ENCODE assay signal across 8 cellular contexts in the genomic region with DNA sequence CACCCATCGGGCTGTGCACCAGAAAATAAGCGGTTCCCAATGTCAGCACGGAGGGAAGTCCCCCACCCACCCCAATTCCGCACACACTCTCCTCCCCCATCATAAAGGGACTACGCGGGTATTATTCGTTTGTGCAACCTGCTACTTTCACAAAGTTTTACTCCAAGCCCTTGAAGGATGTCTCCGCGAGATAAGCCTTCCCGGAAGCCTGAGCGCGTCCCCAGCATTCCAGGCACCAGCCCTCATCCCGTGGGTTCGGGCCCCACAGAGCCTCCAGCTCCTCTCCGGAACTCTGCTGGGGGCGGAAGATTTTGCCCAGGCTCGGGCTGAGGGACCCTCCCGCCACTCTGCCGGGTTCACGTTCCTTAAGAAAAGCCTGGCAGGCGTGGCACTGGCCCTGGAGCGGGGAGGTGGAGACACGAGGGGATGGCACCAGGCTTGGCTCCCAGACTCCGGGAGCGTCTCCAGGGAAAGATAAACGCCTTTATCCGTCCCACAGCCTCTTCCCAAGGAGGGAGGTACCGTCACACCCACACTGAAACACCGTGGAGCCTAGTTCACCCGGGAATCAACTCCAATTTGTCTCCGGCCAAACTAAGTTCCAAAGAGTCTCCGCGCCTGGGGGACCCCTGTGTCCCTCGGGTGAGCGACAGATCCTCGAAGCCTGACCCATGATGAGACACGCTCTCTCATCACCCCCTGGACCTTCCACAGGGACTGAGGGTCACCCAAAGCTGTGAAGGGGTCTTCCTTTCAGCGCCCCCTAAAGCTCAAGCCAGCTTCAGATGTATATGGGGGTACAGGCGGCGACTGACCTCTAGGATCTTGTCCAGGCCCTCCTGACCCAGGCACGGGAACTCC. TPM values are rescaled to one million over a fixed set of nuclear protein-coding genes. Genes with fewer than 3 reads are reported as not detected.
DNase-seq lines count a peak whose midpoint lies in the region; TF ChIP-seq lines count a peak whose summit lies in the region.

No MANE protein-coding gene starts in this region.

- H3K27ac ChIP-seq in dorsolateral prefrontal cortex (no peak overlapping the region), prostate gland (no peak overlapping the region)

- H3K27me3 ChIP-seq in dorsolateral prefrontal cortex = peaks cover 0 to 31% (median 5%) of the 10 kb centered on the region in 45 donors
- peaks cover 4% of the 10 kb centered on the region for H3K27me3 ChIP-seq in prostate gland (replicated peaks; ENCODE audit: insufficient read depth)

- H3K9me3 ChIP-seq in prostate gland = no peaks in the 10 kb centered on the region

- intact Hi-C loops in dorsolateral prefrontal cortex (cut with DNase I) = no loop called here
- intact Hi-C loops in prostate gland (cut with DNase I) = no loop called here

- peak overlapping the region in 45 of 59 donors; percentile 40 to 76 (median 62) for H3K4me3 ChIP-seq in dorsolateral prefrontal cortex
- peak overlapping the region; percentile 28 to 31 for H3K4me3 ChIP-seq in prostate gland

- WGBS in prostate gland = 69% methylated on average over 40 of the region's 41 CpGs

- no peaks in the 10 kb centered on the region for H3K36me3 ChIP-seq in prostate gland

- TF ChIP-seq CTCF in dorsolateral prefrontal cortex (IDR thresholded peaks at IDR 0.05 in 54 of 56, conservative IDR thresholded peaks at IDR 0.05 in 2 of 56; ENCODE audit: low read depth in 1 of 56, partially characterized antibody in 56 of 56) (no peak), prostate gland (IDR thresholded peaks at IDR 0.05) (no peak)

- TF ChIP-seq POLR2A in prostate gland (IDR thresholded peaks at IDR 0.05) = no peak

- peak; percentile 54 for DNase-seq in stimulated activated naive CD4-positive, alpha-beta T cell treated with Interleukin-2 at 50 U/mL for 16 hours (lab: John Stamatoyannopoulos, UW)
- no peak for DNase-seq in stimulated activated naive CD4-positive, alpha-beta T cell (lab: John Stamatoyannopoulos, UW)
- no peak for DNase-seq in dorsolateral prefrontal cortex
- DNase-seq in prostate gland (ENCODE audit: low spot score) = no peak
- no peak for DNase-seq in nucleus accumbens (lab: John Stamatoyannopoulos, UW)
- no peak for DNase-seq in T1000 (lab: John Stamatoyannopoulos, UW)
- no peak for DNase-seq in NCI-H1436 treated with DMSO at 0.1 percent for 48 hours (lab: John Stamatoyannopoulos, UW)
- no peak for DNase-seq in mucosa of gallbladder (ENCODE audit: low spot score)

- no peaks in the 10 kb centered on the region for H3K4me1 ChIP-seq in prostate gland (replicated peaks)

RNA-seq across cellular contexts. Expression of a gene that starts 0.9 kb away (rescaled TPM):
- total RNA-seq in dorsolateral prefrontal cortex (under 1 TPM in 25 of 120 experiments, not detected in 95; 0.11 to 0.47 (median 0.17) TPM), prostate gland (1 to 10 TPM; 1.8 to 2.7 TPM), mucosa of gallbladder (242 TPM)

Comparison
In these comparisons a context has a peak if more than half of its experiments do, and no peak if none do; other contexts are left out.
1. RNA of a gene that starts 0.9 kb away (total RNA-seq): 242 TPM in mucosa of gallbladder (single experiment); 1.8 to 2.7 TPM in prostate gland and 0.11 to 0.47 TPM in dorsolateral prefrontal cortex; every median in the first group is over 10 times any median in the second.